ENCODE assay signal across 7 cellular contexts in genomic region chr10:11381511-11381910, GRCh38.
"Had no signal": no experiment of that assay in that cellular context is flagged by ENCODE, and none has a peak within 500 bp of the region (broad histone marks: within the 10 kb centered on the region; RNA-seq: fewer than 3 reads in every experiment).

No MANE protein-coding gene starts in this region.

- H3K9me3 ChIP-seq: HAP-1 had no signal

- H3K4me3 Mint-ChIP-seq: GM23338, HFFc6 had no signal

- H3K9me3 Mint-ChIP-seq: IgD-negative memory B cell had no signal

- H2AFZ ChIP-seq: GM23338 had no signal

- DNase-seq: HFFc6 had no signal

- H3K4me1 ChIP-seq: HAP-1 had no signal

- H3K4me2 ChIP-seq: GM23338 had no signal

- H3K27ac ChIP-seq: HL-60 had no signal

- H3K27ac Mint-ChIP-seq: GM23338, HFFc6, IgD-negative memory B cell had no signal

- H3K36me3 ChIP-seq: HAP-1 had no signal

- ATAC-seq: GM23338, HCT116, HepG2 had no signal

- H3K4me3 ChIP-seq: GM23338, HAP-1 had no signal
